Comparison of ENCODE assay signal across 18 cellular contexts in the genomic region with DNA sequence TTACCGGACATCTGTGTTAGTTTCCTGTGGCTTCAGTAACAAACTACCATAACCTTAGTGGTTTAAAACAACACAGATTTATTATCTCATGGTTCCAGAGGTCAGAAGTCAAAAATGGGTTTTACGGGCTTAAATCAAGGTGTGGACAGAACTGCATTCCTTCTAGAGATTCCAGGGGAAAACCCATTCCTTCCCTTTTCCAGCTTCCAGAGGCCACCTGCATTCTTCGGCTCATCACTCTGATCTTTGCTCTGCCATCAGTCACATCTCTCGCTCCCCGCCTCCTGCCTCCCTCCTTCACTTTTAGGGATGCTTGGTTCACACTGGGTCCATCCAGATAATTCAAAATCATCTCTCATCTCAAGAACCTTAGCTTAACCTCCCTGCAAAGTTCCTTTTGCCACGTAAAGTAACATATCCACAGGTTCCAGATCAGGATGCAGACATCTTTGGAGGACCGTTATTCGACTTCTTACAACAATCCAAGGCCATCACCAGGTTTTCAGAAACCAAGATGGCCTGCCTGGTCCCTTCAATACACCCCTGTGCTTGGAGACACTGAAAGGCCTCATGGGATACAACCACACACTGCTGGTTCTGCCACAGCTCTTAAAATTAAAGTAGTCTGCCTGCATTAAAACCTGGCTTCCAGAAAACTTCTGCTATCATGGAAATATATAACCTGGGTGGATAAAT.
A peak's percentile ranks its signal among the peaks of the same experiment; 100 is the strongest.
DNase-seq lines count a peak whose midpoint lies in the region; TF ChIP-seq lines count a peak whose summit lies in the region.
"Had no signal": no experiment of that assay in that cellular context is flagged by ENCODE, and none has a peak within 500 bp of the region (broad histone marks: within the 10 kb centered on the region; RNA-seq: fewer than 3 reads in every experiment).

No MANE protein-coding gene starts in this region.

- CTCF ChIA-PET in Caco-2 (lab: Charles Lee), result interaction anchor here (0.7 kb wide), 1 partner anchor 168 kb away, joined by 3 read pairs; no protein-coding TSS in a partner anchor

- H3K36me3 Mint-ChIP-seq in Caco-2 (ENCODE audit: insufficient read depth, unreplicated experiment) (no peaks in the 10 kb centered on the region), osteocyte (ENCODE audit: unreplicated experiment) (no peaks in the 10 kb centered on the region)
- H3K36me3 Mint-ChIP-seq: CD14-positive monocyte had no signal

- intact Hi-C loops in Caco-2 (cut with micrococcal nuclease; ENCODE audit: unreplicated experiment), result no loop called here

- H3K36me3 ChIP-seq in Caco-2 (ENCODE audit: control insufficient read depth, insufficient read depth, low read length), result no peaks in the 10 kb centered on the region
- H3K36me3 ChIP-seq: BE2C; BLaER1 treated with 17β-estradiol and CSF1 and Interleukin-3, amounts not matched to agents 10 nM and 100 nM had no signal

- POLR2A ChIA-PET in Caco-2 (lab: Charles Lee), result no interaction called here

- no peak for TF ChIP-seq CTCF in Caco-2 (IDR thresholded peaks at IDR 0.05; ENCODE audit: insufficient read depth in 1 of 2, low read depth in 1 of 2, low read length in 1 of 2, severe bottlenecking in 1 of 2, unreplicated experiment in 1 of 2)
- TF ChIP-seq CTCF in VCaP (conservative IDR thresholded peaks at IDR 0.05), result no peak
- no peak for TF ChIP-seq CTCF in osteocyte (IDR thresholded peaks at IDR 0.05)

- H3K27ac ChIP-seq in VCaP, result peak overlapping the region; percentile 52; the same call in 1 of the 2 replicates
- H3K27ac ChIP-seq: A549; BLaER1 treated with 17β-estradiol and CSF1 and Interleukin-3, amounts not matched to agents 10 nM and 100 nM had no signal

- H3K27me3 Mint-ChIP-seq in Caco-2 (ENCODE audit: insufficient read depth, unreplicated experiment) (no peaks in the 10 kb centered on the region), osteocyte (ENCODE audit: unreplicated experiment) (no peaks in the 10 kb centered on the region)

- H3K9me3 ChIP-seq in Caco-2, result 0 out of 2 replicates have a peak, but pooled peaks cover 3% of the 10 kb centered on the region
- H3K9me3 ChIP-seq: A549, BE2C had no signal

- peaks cover 20% of the 10 kb centered on the region for H3K9me3 Mint-ChIP-seq in Caco-2 (ENCODE audit: unreplicated experiment)
- no peaks in the 10 kb centered on the region for H3K9me3 Mint-ChIP-seq in osteocyte (ENCODE audit: unreplicated experiment)
- H3K9me3 Mint-ChIP-seq: CD14-positive monocyte; CD4-positive, alpha-beta T cell; CD8-positive, alpha-beta memory T cell had no signal

- peaks cover 47% of the 10 kb centered on the region for H3K4me1 ChIP-seq in Caco-2
- H3K4me1 ChIP-seq: A549; BE2C; BLaER1 treated with 17β-estradiol and CSF1 and Interleukin-3, amounts not matched to agents 10 nM and 100 nM had no signal

- BruUV-seq in Caco-2 (replicated peaks; lab: Mats Ljungman, UMichigan), result no TSS peak

- H3K27ac Mint-ChIP-seq in Caco-2 (ENCODE audit: unreplicated experiment) (peak overlapping the region; percentile 40), osteocyte (ENCODE audit: unreplicated experiment) (no peak overlapping the region)
- H3K27ac Mint-ChIP-seq: CD14-positive monocyte; CD4-positive, alpha-beta T cell; CD8-positive, alpha-beta memory T cell had no signal

- H3K4me3 Mint-ChIP-seq in Caco-2 (ENCODE audit: unreplicated experiment), result no peak overlapping the region
- H3K4me3 Mint-ChIP-seq in osteocyte (ENCODE audit: unreplicated experiment), result no peak overlapping the region
- H3K4me3 Mint-ChIP-seq: CD14-positive monocyte; CD4-positive, alpha-beta T cell; CD8-positive, alpha-beta memory T cell had no signal

- DNase-seq in Caco-2 (peak; percentile 55 to 70), osteocyte (ENCODE audit: extremely low spot score, unreplicated experiment) (peak; percentile 51), RPMI8226 (no peak), COR-L47 (lab: John Stamatoyannopoulos, UW) (no peak), NCI-H1105 treated with DMSO at 0.1 percent for 48 hours (lab: John Stamatoyannopoulos, UW) (no peak)
- DNase-seq: ACHN; AML-193; BE2C; CD4-positive, alpha-beta T cell; CD8-positive, alpha-beta memory T cell; DMS153; DND-41; H7; HCEC 1CT had no signal

- H3K4me1 Mint-ChIP-seq in Caco-2 (ENCODE audit: low read depth, unreplicated experiment), result peaks cover 28% of the 10 kb centered on the region
- no peaks in the 10 kb centered on the region for H3K4me1 Mint-ChIP-seq in osteocyte (ENCODE audit: unreplicated experiment)
- H3K4me1 Mint-ChIP-seq: CD14-positive monocyte; CD8-positive, alpha-beta memory T cell had no signal

- no peak overlapping the region for H3K4me3 ChIP-seq in Caco-2 (ENCODE audit: low read depth, low read length)
- H3K4me3 ChIP-seq: A549; BLaER1 treated with 17β-estradiol and CSF1 and Interleukin-3, amounts not matched to agents 10 nM and 100 nM had no signal

- H3K27me3 ChIP-seq in Caco-2 (replicated peaks; ENCODE audit: control insufficient read depth, insufficient read depth, low read length), result no peaks in the 10 kb centered on the region
- H3K27me3 ChIP-seq: BE2C; BLaER1 treated with 17β-estradiol and CSF1 and Interleukin-3, amounts not matched to agents 10 nM and 100 nM had no signal

Comparison
In these comparisons a context has a peak if more than half of its experiments do, and no peak if none do; other contexts are left out.
1. DNase-seq: peak in Caco-2 (2 of 2) and osteocyte (single experiment); none in RPMI8226 (single experiment), COR-L47 (single experiment) and NCI-H1105 treated with DMSO at 0.1 percent for 48 hours (single experiment).